24 cellular contexts compared by ENCODE assay signal in the genomic region with DNA sequence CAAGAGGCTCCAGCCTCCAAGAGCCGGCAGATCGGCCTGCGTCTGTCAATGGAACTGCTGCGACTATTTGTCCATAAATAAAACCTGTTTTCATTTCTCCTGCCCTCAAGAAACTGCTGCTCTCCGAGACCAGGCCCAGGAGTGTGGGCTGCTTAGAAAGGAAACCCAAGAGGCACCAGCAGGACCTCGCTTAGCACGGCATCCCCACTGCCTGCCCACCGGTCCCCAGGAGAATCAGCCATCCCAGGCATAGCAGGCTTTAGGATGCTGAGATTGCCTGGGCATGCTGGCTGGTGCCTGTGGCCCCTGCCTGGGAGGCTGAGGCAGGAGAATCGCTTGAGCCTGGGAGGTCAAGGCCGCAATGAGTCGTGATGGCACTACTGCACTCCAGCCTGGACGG. TPM values are rescaled to one million over a fixed set of nuclear protein-coding genes. Genes with fewer than 3 reads are reported as not detected.
"Had no signal": no experiment of that assay in that cellular context is flagged by ENCODE, and none has a peak within 500 bp of the region (broad histone marks: within the 10 kb centered on the region; RNA-seq: fewer than 3 reads in every experiment).

No MANE protein-coding gene starts in this region.

- H3K9ac ChIP-seq: neural progenitor cell had no signal

- H3K27me3 ChIP-seq: neural progenitor cell, thyroid gland had no signal

- H3K9me3 ChIP-seq: gastrocnemius medialis, prostate gland, thyroid gland had no signal

- H2AFZ ChIP-seq: neural progenitor cell had no signal

- H3K4me3 ChIP-seq: breast epithelium, esophagus squamous epithelium, gastrocnemius medialis, neural progenitor cell, prostate gland, thyroid gland had no signal

- FAIRE-seq: TTC549 had no signal

- DNase-seq: activated CD4-positive, alpha-beta T cell treated with anti-CD3 and anti-CD28 coated beads, Interleukin-2, amount 10 ng/mL, durations not matched to agents 7 days and 5 days; activated CD4-positive, CD25-positive, alpha-beta regulatory T cell treated with anti-CD3 and anti-CD28 coated beads, Interleukin-2, amount 50 U/mL, for 72 hours; activated CD8-positive, alpha-beta memory T cell treated with anti-CD3 and anti-CD28 coated beads, Interleukin-2, amount 10 ng/mL, durations not matched to agents 7 days and 5 days; activated CD8-positive, alpha-beta T cell treated with anti-CD3 and anti-CD28 coated beads for 36 hours; activated naive CD4-positive, alpha-beta T cell; activated T-cell treated with anti-CD3 and anti-CD28 coated beads for 4 hours; amniotic stem cell; cortex of kidney; endodermal cell; esophagus squamous epithelium; gastrocnemius medialis; islet precursor cell; stimulated activated CD4-positive, alpha-beta T cell treated with anti-CD3 and anti-CD28 coated beads, Interleukin-12 subunit alpha, Interleukin-12 subunit beta, amount 100 ng/mL, for 4 hours; substantia nigra; T-cell; thyroid gland; WERI-Rb-1 had no signal

- H3K36me3 ChIP-seq: breast epithelium, esophagus squamous epithelium, gastrocnemius medialis, neural progenitor cell, prostate gland, thyroid gland, WERI-Rb-1 had no signal

- H3K4me1 ChIP-seq: breast epithelium, gastrocnemius medialis, neural progenitor cell, prostate gland, thyroid gland had no signal

- H3K4me2 ChIP-seq: neural progenitor cell had no signal

- H3K27ac ChIP-seq: breast epithelium, esophagus squamous epithelium, gastrocnemius medialis, neural progenitor cell, prostate gland, thyroid gland, WERI-Rb-1 had no signal

RNA-seq across cellular contexts. Expression of gene NTSR1, which starts 17.6 kb away (rescaled TPM):
- total RNA-seq: activated CD8-positive, alpha-beta memory T cell treated with anti-CD3 and anti-CD28 coated beads, Interleukin-2, amount 10 ng/mL, durations not matched to agents 7 days and 5 days; activated CD8-positive, alpha-beta T cell treated with anti-CD3 and anti-CD28 coated beads for 36 hours; naive thymus-derived CD8-positive, alpha-beta T cell; ureter had no signal
- polyA plus RNA-seq: naive thymus-derived CD8-positive, alpha-beta T cell; right cardiac atrium had no signal
